In the genomic region with DNA sequence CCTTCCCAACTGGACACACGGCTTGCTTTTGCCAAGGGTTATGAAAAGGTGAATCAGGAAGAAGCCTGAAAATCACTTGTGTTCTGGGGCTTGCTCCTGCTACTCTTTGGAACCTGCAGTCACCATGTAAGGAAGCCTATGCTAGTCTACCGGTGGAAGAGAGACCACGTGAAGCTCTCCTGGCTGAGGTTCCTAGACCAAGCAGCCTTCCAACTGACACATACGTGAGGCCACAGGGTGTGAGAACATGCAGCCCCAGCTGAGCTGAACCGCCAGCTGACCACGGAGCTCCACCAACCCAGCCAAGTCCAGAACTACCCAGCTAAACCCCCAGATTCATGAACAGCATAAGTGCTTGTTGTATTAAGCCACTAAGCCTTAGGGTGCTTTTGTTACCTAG, we compare ENCODE assay signal across 19 cellular contexts.
"Had no signal": no experiment of that assay in that cellular context is flagged by ENCODE, and none has a peak within 500 bp of the region (broad histone marks: within the 10 kb centered on the region; RNA-seq: fewer than 3 reads in every experiment).

No MANE protein-coding gene starts in this region.

- H3K27me3 Mint-ChIP-seq: activated naive CD4-positive, alpha-beta T cell treated with anti-CD3 and anti-CD28 coated beads, Interleukin-2, amount 50 U/mL, for 24 hours; brain; naive thymus-derived CD4-positive, alpha-beta T cell had no signal

- H3K27me3 ChIP-seq: esophagus squamous epithelium, pancreas, tibial nerve had no signal

- H3K9me3 Mint-ChIP-seq: activated naive CD4-positive, alpha-beta T cell treated with anti-CD3 and anti-CD28 coated beads, Interleukin-2, amount 50 U/mL, for 24 hours; memory B cell had no signal

- ATAC-seq: heart right ventricle; naive thymus-derived CD4-positive, alpha-beta T cell had no signal

- H3K4me1 ChIP-seq: pancreas, sigmoid colon had no signal

- H3K27ac ChIP-seq: esophagus squamous epithelium, heart right ventricle, pancreas, sigmoid colon, tibial nerve, VCaP had no signal

- H3K9me3 ChIP-seq: esophagus squamous epithelium, heart right ventricle, pancreas, sigmoid colon, tibial nerve had no signal

- H3K36me3 ChIP-seq: esophagus squamous epithelium, heart right ventricle, pancreas, sigmoid colon, tibial nerve had no signal

- H3K4me3 ChIP-seq: esophagus squamous epithelium, heart right ventricle, pancreas, sigmoid colon, tibial nerve had no signal

- H3K4me3 Mint-ChIP-seq: activated naive CD4-positive, alpha-beta T cell treated with anti-CD3 and anti-CD28 coated beads, Interleukin-2, amount 50 U/mL, for 24 hours; immature natural killer cell; memory B cell; naive thymus-derived CD4-positive, alpha-beta T cell had no signal

- H3K36me3 Mint-ChIP-seq: activated naive CD4-positive, alpha-beta T cell treated with anti-CD3 and anti-CD28 coated beads, Interleukin-2, amount 50 U/mL, for 24 hours; brain had no signal

- H3K27ac Mint-ChIP-seq: activated naive CD4-positive, alpha-beta T cell treated with anti-CD3 and anti-CD28 coated beads, Interleukin-2, amount 50 U/mL, for 24 hours; immature natural killer cell; memory B cell; naive thymus-derived CD4-positive, alpha-beta T cell had no signal

- DNase-seq: activated CD4-positive, CD25-positive, alpha-beta regulatory T cell treated with anti-CD3 and anti-CD28 coated beads, Interleukin-2, amount 50 U/mL, for 72 hours; activated gamma-delta T cell; central memory CD4-positive, alpha-beta T cell; effector memory CD4-positive, alpha-beta T cell; esophagus squamous epithelium; heart right ventricle; immature natural killer cell; naive thymus-derived CD4-positive, alpha-beta T cell; pancreas; sigmoid colon; stimulated activated CD4-positive, alpha-beta T cell treated with anti-CD3 and anti-CD28 coated beads, Interleukin-1b, Interleukin-23, amount 100 ng/mL, for 48 hours; stimulated activated CD8-positive, alpha-beta memory T cell treated with anti-CD3 and anti-CD28 coated beads, Interleukin-4, amount 100 ng/mL, for 48 hours; stimulated activated naive CD4-positive, alpha-beta T cell treated with Interleukin-2 at 50 U/mL for 16 hours; T-helper 2 cell had no signal

- H3K4me1 Mint-ChIP-seq: brain, immature natural killer cell had no signal
